Comparison of ENCODE assay signal across 23 cellular contexts in the genomic region with DNA sequence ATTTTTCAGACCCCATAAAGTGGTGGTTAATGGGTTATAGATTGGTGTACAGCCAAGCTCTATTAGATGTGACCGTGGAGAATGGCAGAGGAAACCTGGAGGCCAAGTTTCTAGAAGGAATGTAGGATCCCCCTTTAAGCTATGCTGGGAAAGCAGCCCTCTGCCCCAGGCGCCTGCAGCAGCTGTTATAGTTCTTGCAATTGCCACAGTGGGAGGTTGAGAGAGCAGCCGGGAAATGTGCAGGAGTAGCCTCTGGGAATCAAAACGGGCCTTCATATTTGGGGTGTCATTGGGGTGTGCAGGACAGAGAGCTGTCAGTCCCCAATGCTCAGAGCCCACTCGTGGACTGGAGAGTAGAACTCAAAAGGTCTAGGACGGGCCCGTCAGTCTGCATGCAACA. TPM values are rescaled to one million over a fixed set of nuclear protein-coding genes. Genes with fewer than 3 reads are reported as not detected.
DNase-seq lines count a peak whose midpoint lies in the region; ATAC-seq and TF ChIP-seq lines count a peak whose summit lies in the region.
"Had no signal": no experiment of that assay in that cellular context is flagged by ENCODE, and none has a peak within 500 bp of the region (broad histone marks: within the 10 kb centered on the region; RNA-seq: fewer than 3 reads in every experiment).

No MANE protein-coding gene starts in this region.

- intact Hi-C loops in activated T-helper 2 cell treated with anti-CD3 and anti-CD28 coated beads, Interferon-gamma antibody, Interleukin-2, Interleukin-4, amounts not matched to agents 10 μg/mL and 5 μg/mL and 100 μg/mL, durations not matched to agents 14 hours and 24 hours and 36 hours (cut with micrococcal nuclease): no loop called here

- DNase-seq in SK-N-MC (ENCODE audit: low read depth, low spot score) (no peak), left kidney (ENCODE audit: low read depth, low spot score) (peak; percentile 46), osteoblast (ENCODE audit: insufficient read length, low spot score, missing footprints) (peak; percentile 50), NCI-H1048 (lab: John Stamatoyannopoulos, UW) (no peak)
- DNase-seq in activated T-helper 2 cell treated with anti-CD3 and anti-CD28 coated beads, Interferon-gamma antibody, Interleukin-2, Interleukin-4, amounts not matched to agents 10 μg/mL and 5 μg/mL and 100 μg/mL, durations not matched to agents 14 hours and 24 hours and 36 hours (ENCODE audit: low spot score): no peak
- DNase-seq: C1 segment of cervical spinal cord; CD4-positive, alpha-beta memory T cell; COR-L47; DMS79; EL; GF-D8; MV-4-11; NCI-H1105 treated with DMSO at 0.1 percent for 48 hours; NCI-H146; NCI-H1930; NCI-H2107; NCI-H524; NCI-H774; SIG-M5 had no signal

- H3K4me1 Mint-ChIP-seq in activated T-helper 2 cell treated with anti-CD3 and anti-CD28 coated beads, Interferon-gamma antibody, Interleukin-2, Interleukin-4, amounts not matched to agents 10 μg/mL and 5 μg/mL and 100 μg/mL, durations not matched to agents 14 hours and 24 hours and 36 hours (ENCODE audit: low read depth): peaks cover 8% of the 10 kb centered on the region

- no peak for TF ChIP-seq POLR2A in gastroesophageal sphincter (IDR thresholded peaks at IDR 0.05)

- H3K9me3 Mint-ChIP-seq in activated T-helper 2 cell treated with anti-CD3 and anti-CD28 coated beads, Interferon-gamma antibody, Interleukin-2, Interleukin-4, amounts not matched to agents 10 μg/mL and 5 μg/mL and 100 μg/mL, durations not matched to agents 14 hours and 24 hours and 36 hours: no peaks in the 10 kb centered on the region

- H3K27ac ChIP-seq in SK-N-MC (0 out of 2 replicates have a peak overlapping the region, but pooled peaks have one; percentile 44), osteoblast (ENCODE audit: low read depth, low read length) (no peak overlapping the region), gastroesophageal sphincter (no peak overlapping the region)

- ATAC-seq in HG03196 (IDR thresholded peaks at IDR 0.05; ENCODE audit: unreplicated experiment) (no peak), gastroesophageal sphincter (no peak)
- ATAC-seq: K562, SK-N-SH treated with all-trans-retinoic acid at 6 μM for 48 hours had no signal

- no peak for TF ChIP-seq EP300 in gastroesophageal sphincter (IDR thresholded peaks at IDR 0.05)

- H3K9ac ChIP-seq in SK-N-MC (ENCODE audit: insufficient read length): no peak overlapping the region

- H3K27ac Mint-ChIP-seq in activated T-helper 2 cell treated with anti-CD3 and anti-CD28 coated beads, Interferon-gamma antibody, Interleukin-2, Interleukin-4, amounts not matched to agents 10 μg/mL and 5 μg/mL and 100 μg/mL, durations not matched to agents 14 hours and 24 hours and 36 hours: no peak overlapping the region
- H3K27ac Mint-ChIP-seq: CD4-positive, alpha-beta memory T cell had no signal

- peaks cover 47% of the 10 kb centered on the region for H3K27me3 ChIP-seq in osteoblast (ENCODE audit: insufficient read depth, low read length)
- peaks cover 97% of the 10 kb centered on the region for H3K27me3 ChIP-seq in gastroesophageal sphincter

- no peak for TF ChIP-seq CTCF in osteoblast (IDR thresholded peaks at IDR 0.05; ENCODE audit: extremely low read depth, low read depth, low read length)
- no peak for TF ChIP-seq CTCF in gastroesophageal sphincter (IDR thresholded peaks at IDR 0.05)

- H3K36me3 ChIP-seq in SK-N-MC (ENCODE audit: insufficient read depth, low read length) (no peaks in the 10 kb centered on the region), osteoblast (ENCODE audit: insufficient read depth, low read length) (no peaks in the 10 kb centered on the region), gastroesophageal sphincter (no peaks in the 10 kb centered on the region)

- peaks cover 36% of the 10 kb centered on the region for H3K27me3 Mint-ChIP-seq in activated T-helper 2 cell treated with anti-CD3 and anti-CD28 coated beads, Interferon-gamma antibody, Interleukin-2, Interleukin-4, amounts not matched to agents 10 μg/mL and 5 μg/mL and 100 μg/mL, durations not matched to agents 14 hours and 24 hours and 36 hours (ENCODE audit: low read depth)

- no peaks in the 10 kb centered on the region for H4K20me1 ChIP-seq in osteoblast (ENCODE audit: insufficient read depth, low read length)

- peak overlapping the region; percentile 62 for H3K4me3 ChIP-seq in SK-N-MC
- H3K4me3 ChIP-seq in osteoblast (ENCODE audit: insufficient read depth, low read length): no peak overlapping the region
- H3K4me3 ChIP-seq in gastroesophageal sphincter: no peak overlapping the region
- H3K4me3 ChIP-seq: K562 had no signal

- no peaks in the 10 kb centered on the region for H3K79me2 ChIP-seq in osteoblast (ENCODE audit: insufficient read depth, low read length)

- H3K36me3 Mint-ChIP-seq in activated T-helper 2 cell treated with anti-CD3 and anti-CD28 coated beads, Interferon-gamma antibody, Interleukin-2, Interleukin-4, amounts not matched to agents 10 μg/mL and 5 μg/mL and 100 μg/mL, durations not matched to agents 14 hours and 24 hours and 36 hours (ENCODE audit: low read depth): no peaks in the 10 kb centered on the region
- H3K36me3 Mint-ChIP-seq: CD4-positive, alpha-beta memory T cell had no signal

- H3K4me1 ChIP-seq in osteoblast (ENCODE audit: insufficient read depth, low read length): no peaks in the 10 kb centered on the region
- no peaks in the 10 kb centered on the region for H3K4me1 ChIP-seq in gastroesophageal sphincter

- H3K4me3 Mint-ChIP-seq in activated T-helper 2 cell treated with anti-CD3 and anti-CD28 coated beads, Interferon-gamma antibody, Interleukin-2, Interleukin-4, amounts not matched to agents 10 μg/mL and 5 μg/mL and 100 μg/mL, durations not matched to agents 14 hours and 24 hours and 36 hours (ENCODE audit: low read depth): no peak overlapping the region
- H3K4me3 Mint-ChIP-seq: CD4-positive, alpha-beta memory T cell had no signal

- H3K9me3 ChIP-seq in SK-N-MC (ENCODE audit: low read depth, low read length): no peaks in the 10 kb centered on the region
- no peaks in the 10 kb centered on the region for H3K9me3 ChIP-seq in osteoblast (ENCODE audit: low read depth, low read length)
- H3K9me3 ChIP-seq in gastroesophageal sphincter: peaks cover 0 to 9% (median 0%) of the 10 kb centered on the region in 3 donors

- 38 to 44% methylated on average over 6 to 7 of the region's 7 CpGs for WGBS in gastroesophageal sphincter (ENCODE audit: low coverage in 1 of 2), 2 donors

- no peak overlapping the region for H3K4me2 ChIP-seq in osteoblast (ENCODE audit: insufficient read depth, low read length)

- H2AFZ ChIP-seq in osteoblast (ENCODE audit: low read length): no peak overlapping the region

RNA-seq across cellular contexts. Expression of a gene that starts 54.4 kb away (rescaled TPM):
- 3.2 and 6.2 TPM in 2 replicates for total RNA-seq in osteoblast
- total RNA-seq in gastroesophageal sphincter: 1 to 10 TPM; 1.0 to 1.4 (median 1.2) TPM
- 14.2 and 14.5 TPM in 2 replicates for total RNA-seq in activated T-helper 2 cell treated with anti-CD3 and anti-CD28 coated beads, Interferon-gamma antibody, Interleukin-2, Interleukin-4, amounts not matched to agents 10 μg/mL and 5 μg/mL and 100 μg/mL, durations not matched to agents 14 hours and 24 hours and 36 hours

Comparison
In these comparisons a context has a peak if more than half of its experiments do, and no peak if none do; other contexts are left out.
1. DNase-seq: peak in left kidney (single experiment) and osteoblast (single experiment); none in SK-N-MC (single experiment), NCI-H1048 (single experiment) and activated T-helper 2 cell treated with anti-CD3 and anti-CD28 coated beads, Interferon-gamma antibody, Interleukin-2, Interleukin-4, amounts not matched to agents 10 μg/mL and 5 μg/mL and 100 μg/mL, durations not matched to agents 14 hours and 24 hours and 36 hours (single experiment).